ENCODE assay signal across 15 cellular contexts in genomic region chr1:234342749-234343148, GRCh38.
"Had no signal": no experiment of that assay in that cellular context is flagged by ENCODE, and none has a peak within 500 bp of the region (broad histone marks: within the 10 kb centered on the region; RNA-seq: fewer than 3 reads in every experiment).

No MANE protein-coding gene starts in this region.

- H3K4me1 Mint-ChIP-seq: central memory CD8-positive, alpha-beta T cell had no signal

- H3K27me3 Mint-ChIP-seq: stimulated activated naive CD8-positive, alpha-beta T cell treated with anti-CD3 and anti-CD28 coated beads, Interleukin-15, Interleukin-2, amounts not matched to agents 100 ng/mL and 50 ng/mL, for 24 hours had no signal

- ATAC-seq: activated CD4-positive, CD25-positive, alpha-beta regulatory T cell treated with anti-CD3 and anti-CD28 coated beads, Interleukin-2, amount 50 U/mL, for 24 hours; activated T-cell treated with anti-CD3 and anti-CD28 coated beads, Interleukin-2, amount 50 U/mL, for 72 hours; heart left ventricle; left lung had no signal

- H3K36me3 ChIP-seq: colonic mucosa, heart left ventricle, left lung, tibial nerve had no signal

- H3K4me1 ChIP-seq: colonic mucosa, heart left ventricle, left lung, tibial nerve had no signal

- DNase-seq: activated CD8-positive, alpha-beta memory T cell treated with anti-CD3 and anti-CD28 coated beads for 24 hours; activated effector memory CD4-positive, alpha-beta T cell treated with anti-CD3 and anti-CD28 coated beads, Interleukin-2, amount 50 U/mL, for 16 hours; activated naive CD4-positive, alpha-beta T cell treated with anti-CD3 and anti-CD28 coated beads, Interleukin-2, amount 50 U/mL, for 16 hours; activated T-cell treated with anti-CD3 and anti-CD28 coated beads, Interleukin-2, amount 50 U/mL, for 72 hours; aorta; colonic mucosa; foreskin melanocyte; heart left ventricle; occipital lobe; posterior cingulate gyrus had no signal

- H3K9me3 ChIP-seq: colonic mucosa had no signal

- H3K4me3 Mint-ChIP-seq: activated T-cell treated with anti-CD3 and anti-CD28 coated beads, Interleukin-2, amount 50 U/mL, for 72 hours; central memory CD8-positive, alpha-beta T cell; stimulated activated naive CD8-positive, alpha-beta T cell treated with anti-CD3 and anti-CD28 coated beads, Interleukin-15, Interleukin-2, amounts not matched to agents 100 ng/mL and 50 ng/mL, for 24 hours had no signal

- H3K27ac Mint-ChIP-seq: activated T-cell treated with anti-CD3 and anti-CD28 coated beads, Interleukin-2, amount 50 U/mL, for 72 hours; stimulated activated naive CD8-positive, alpha-beta T cell treated with anti-CD3 and anti-CD28 coated beads, Interleukin-15, Interleukin-2, amounts not matched to agents 100 ng/mL and 50 ng/mL, for 24 hours had no signal

- H3K27ac ChIP-seq: colonic mucosa, heart left ventricle, left lung, tibial nerve had no signal

- H3K27me3 ChIP-seq: colonic mucosa, heart left ventricle, left lung, tibial nerve had no signal

- H3K4me3 ChIP-seq: colonic mucosa, heart left ventricle, left lung, tibial nerve had no signal
